ENCODE assay signal across 8 cellular contexts in the genomic region with DNA sequence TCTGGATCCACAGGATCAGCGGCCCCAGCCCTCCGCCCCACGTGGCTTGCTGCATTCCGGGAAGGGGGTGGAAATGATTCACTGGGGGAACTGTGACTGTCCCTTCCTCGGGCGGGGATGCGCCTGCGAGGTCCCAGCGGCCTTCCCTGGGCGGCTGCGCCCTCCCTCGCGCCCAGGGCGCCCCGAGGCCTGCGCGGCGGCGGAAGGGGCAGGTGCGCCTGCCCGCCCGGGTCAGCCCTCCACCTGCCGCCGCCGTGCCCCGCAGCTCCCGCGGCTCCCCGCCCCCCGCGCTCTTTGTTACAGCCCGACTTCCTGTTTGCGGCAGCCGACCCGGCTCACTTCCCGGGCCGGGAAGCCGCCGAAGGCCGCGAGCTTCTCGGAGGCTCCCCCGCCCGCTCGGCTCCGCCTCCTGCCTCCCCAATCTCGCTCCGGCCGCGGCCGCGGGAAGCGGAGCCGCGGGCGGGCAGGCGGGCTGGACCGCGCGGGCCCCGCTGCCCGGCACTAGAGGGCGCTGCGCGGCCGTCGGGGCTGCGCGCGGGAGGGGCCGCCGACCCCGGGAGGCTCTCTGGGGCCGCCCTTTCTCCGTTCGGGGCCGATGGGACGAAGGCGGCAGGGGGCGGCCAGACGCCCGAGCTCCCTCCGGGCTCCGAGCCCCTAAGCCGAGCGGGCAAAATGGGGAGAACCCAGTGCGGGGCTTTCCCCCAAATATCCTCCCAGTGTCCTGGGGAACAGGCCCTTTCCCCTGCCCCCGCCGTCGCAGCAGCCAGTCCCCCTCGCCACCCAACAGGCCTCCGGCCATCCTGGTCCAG. TPM values are rescaled to one million over a fixed set of nuclear protein-coding genes. Genes with fewer than 3 reads are reported as not detected.
DNase-seq lines count a peak whose midpoint lies in the region; ATAC-seq and TF ChIP-seq lines count a peak whose summit lies in the region.

No MANE protein-coding gene starts in this region.

- peaks cover 0 to 3% of the 10 kb centered on the region in 2 donors for H3K36me3 ChIP-seq in left lung

- H3K27me3 Mint-ChIP-seq in activated CD4-positive, alpha-beta T cell treated with anti-CD3 and anti-CD28 coated beads for 36 hours: no peaks in the 10 kb centered on the region
- H3K27me3 Mint-ChIP-seq in dendritic cell treated with granulocyte-macrophage colony-stimulating factor and Interleukin-4, amounts not matched to agents 40 ng/mL and 50 ng/mL, for 4 days: peaks cover 15% of the 10 kb centered on the region

- no peaks in the 10 kb centered on the region for H3K27me3 ChIP-seq in left lung

- no peaks in the 10 kb centered on the region for H3K9me3 ChIP-seq in left lung

- peak overlapping the region; percentile 89 to 93 for H3K27ac ChIP-seq in left lung

- DNase-seq in NCI-H524 (lab: John Stamatoyannopoulos, UW): peak; percentile 32 to 68
- no peak for DNase-seq in NCI-H524 treated with DMSO at 0.1 percent for 48 hours (lab: John Stamatoyannopoulos, UW)
- DNase-seq in NCI-H2196 (lab: John Stamatoyannopoulos, UW; ENCODE audit: unreplicated experiment): peak; percentile 73
- DNase-seq in activated CD4-positive, alpha-beta T cell treated with anti-CD3 and anti-CD28 coated beads for 36 hours: peak; percentile 81
- DNase-seq in left lung: peak; percentile 85 to 97
- peak; percentile 58 for DNase-seq in stimulated activated CD4-positive, alpha-beta T cell treated with anti-CD3 and anti-CD28 coated beads, Interleukin-4, amount 100 ng/mL, for 24 hours

- H3K36me3 Mint-ChIP-seq in activated CD4-positive, alpha-beta T cell treated with anti-CD3 and anti-CD28 coated beads for 36 hours (ENCODE audit: low read depth): no peaks in the 10 kb centered on the region
- H3K36me3 Mint-ChIP-seq in dendritic cell treated with granulocyte-macrophage colony-stimulating factor and Interleukin-4, amounts not matched to agents 40 ng/mL and 50 ng/mL, for 4 days (ENCODE audit: low read depth): no peaks in the 10 kb centered on the region

- peaks cover 39% of the 10 kb centered on the region for H3K4me1 Mint-ChIP-seq in activated CD4-positive, alpha-beta T cell treated with anti-CD3 and anti-CD28 coated beads for 36 hours
- peaks cover 48% of the 10 kb centered on the region for H3K4me1 Mint-ChIP-seq in dendritic cell treated with granulocyte-macrophage colony-stimulating factor and Interleukin-4, amounts not matched to agents 40 ng/mL and 50 ng/mL, for 4 days (ENCODE audit: low read depth)

- intact Hi-C loops in activated CD4-positive, alpha-beta T cell treated with anti-CD3 and anti-CD28 coated beads for 36 hours (cut with DNase I, micrococcal nuclease): loop anchor here (1.0 kb wide), 3 partner anchors 12 to 47 kb away; a partner anchor contains a TSS
- intact Hi-C loops in dendritic cell treated with granulocyte-macrophage colony-stimulating factor and Interleukin-4, amounts not matched to agents 40 ng/mL and 50 ng/mL, for 4 days (cut with micrococcal nuclease): loop anchor here (5.0 kb wide), 1 partner anchor 34 kb away; no protein-coding TSS in a partner anchor
- intact Hi-C loops in left lung (cut with DNase I): loop anchor here in 1 of 2 donors (5.0 kb wide), 1 partner anchor 71 kb away; no protein-coding TSS in a partner anchor

- H3K4me3 ChIP-seq in left lung: peak overlapping the region; percentile 40 to 57

- peak overlapping the region; percentile 92 for H3K27ac Mint-ChIP-seq in activated CD4-positive, alpha-beta T cell treated with anti-CD3 and anti-CD28 coated beads for 36 hours
- peak overlapping the region; percentile 83 for H3K27ac Mint-ChIP-seq in dendritic cell treated with granulocyte-macrophage colony-stimulating factor and Interleukin-4, amounts not matched to agents 40 ng/mL and 50 ng/mL, for 4 days

- no peaks in the 10 kb centered on the region for H3K9me3 Mint-ChIP-seq in activated CD4-positive, alpha-beta T cell treated with anti-CD3 and anti-CD28 coated beads for 36 hours (ENCODE audit: low read depth)
- no peaks in the 10 kb centered on the region for H3K9me3 Mint-ChIP-seq in dendritic cell treated with granulocyte-macrophage colony-stimulating factor and Interleukin-4, amounts not matched to agents 40 ng/mL and 50 ng/mL, for 4 days

- ATAC-seq in HG02870 (IDR thresholded peaks at IDR 0.05; ENCODE audit: unreplicated experiment) (peak; percentile 59), left lung (peak; percentile 91)
- peak; percentile 82 for ATAC-seq in activated CD4-positive, alpha-beta T cell treated with anti-CD3 and anti-CD28 coated beads for 36 hours

- POLR2A ChIA-PET in activated CD4-positive, alpha-beta T cell treated with anti-CD3 and anti-CD28 coated beads for 36 hours (lab: Charles Lee): interaction anchor here (0.6 to 3.6 kb wide), 6 partner anchors 11 to 35 kb away, joined by 3 to 19 read pairs (median 5); a partner anchor contains a TSS

- peak; percentile 36 to 75 for TF ChIP-seq CTCF in left lung (IDR thresholded peaks at IDR 0.05)

- peak overlapping the region; percentile 80 for H3K4me3 Mint-ChIP-seq in activated CD4-positive, alpha-beta T cell treated with anti-CD3 and anti-CD28 coated beads for 36 hours
- peak overlapping the region; percentile 69 for H3K4me3 Mint-ChIP-seq in dendritic cell treated with granulocyte-macrophage colony-stimulating factor and Interleukin-4, amounts not matched to agents 40 ng/mL and 50 ng/mL, for 4 days

- peaks cover 16 to 48% of the 10 kb centered on the region in 2 donors for H3K4me1 ChIP-seq in left lung

- CTCF ChIA-PET in activated CD4-positive, alpha-beta T cell treated with anti-CD3 and anti-CD28 coated beads for 36 hours (lab: Charles Lee): interaction anchor here (0.6 to 5.2 kb wide), 40 partner anchors 11 to 537 kb away, joined by 3 to 66 read pairs (median 4); a partner anchor contains a TSS

RNA-seq across cellular contexts. Expression of a gene that starts 11.5 kb away (rescaled TPM):
- 10 to 100 TPM; 31.1 to 32.2 TPM for total RNA-seq in activated CD4-positive, alpha-beta T cell treated with anti-CD3 and anti-CD28 coated beads for 36 hours
- 1 to 10 TPM; 3.5 to 5.8 TPM for total RNA-seq in left lung

RNA-seq across cellular contexts. Expression of a gene that starts 12.6 kb away (rescaled TPM):
- total RNA-seq in activated CD4-positive, alpha-beta T cell treated with anti-CD3 and anti-CD28 coated beads for 36 hours: under 1 TPM; 0.18 to 0.30 TPM
- total RNA-seq in left lung: 10 to 100 TPM; 10.4 to 18.1 TPM

RNA-seq across cellular contexts. Expression of a gene that starts 47.5 kb away (rescaled TPM):
- 1 to 10 TPM; 6.2 TPM for total RNA-seq in activated CD4-positive, alpha-beta T cell treated with anti-CD3 and anti-CD28 coated beads for 36 hours
- 10 to 100 TPM; 26.3 to 29.0 TPM for total RNA-seq in left lung

Comparison
In these comparisons a context has a peak if more than half of its experiments do, and no peak if none do; other contexts are left out.
1. RNA of a gene that starts 11.5 kb away (total RNA-seq): 31.1 to 32.2 TPM in activated CD4-positive, alpha-beta T cell treated with anti-CD3 and anti-CD28 coated beads for 36 hours; 3.5 to 5.8 TPM in left lung; every median in the first group is over 4 times any median in the second.
2. RNA of a gene that starts 12.6 kb away (total RNA-seq): 10.4 to 18.1 TPM in left lung; 0.18 to 0.30 TPM in activated CD4-positive, alpha-beta T cell treated with anti-CD3 and anti-CD28 coated beads for 36 hours; every median in the first group is over 4 times any median in the second.
3. Peak in every context shown above with its lines, with median percentiles within 50 percentile points of each other: ATAC-seq.